In the genomic region with DNA sequence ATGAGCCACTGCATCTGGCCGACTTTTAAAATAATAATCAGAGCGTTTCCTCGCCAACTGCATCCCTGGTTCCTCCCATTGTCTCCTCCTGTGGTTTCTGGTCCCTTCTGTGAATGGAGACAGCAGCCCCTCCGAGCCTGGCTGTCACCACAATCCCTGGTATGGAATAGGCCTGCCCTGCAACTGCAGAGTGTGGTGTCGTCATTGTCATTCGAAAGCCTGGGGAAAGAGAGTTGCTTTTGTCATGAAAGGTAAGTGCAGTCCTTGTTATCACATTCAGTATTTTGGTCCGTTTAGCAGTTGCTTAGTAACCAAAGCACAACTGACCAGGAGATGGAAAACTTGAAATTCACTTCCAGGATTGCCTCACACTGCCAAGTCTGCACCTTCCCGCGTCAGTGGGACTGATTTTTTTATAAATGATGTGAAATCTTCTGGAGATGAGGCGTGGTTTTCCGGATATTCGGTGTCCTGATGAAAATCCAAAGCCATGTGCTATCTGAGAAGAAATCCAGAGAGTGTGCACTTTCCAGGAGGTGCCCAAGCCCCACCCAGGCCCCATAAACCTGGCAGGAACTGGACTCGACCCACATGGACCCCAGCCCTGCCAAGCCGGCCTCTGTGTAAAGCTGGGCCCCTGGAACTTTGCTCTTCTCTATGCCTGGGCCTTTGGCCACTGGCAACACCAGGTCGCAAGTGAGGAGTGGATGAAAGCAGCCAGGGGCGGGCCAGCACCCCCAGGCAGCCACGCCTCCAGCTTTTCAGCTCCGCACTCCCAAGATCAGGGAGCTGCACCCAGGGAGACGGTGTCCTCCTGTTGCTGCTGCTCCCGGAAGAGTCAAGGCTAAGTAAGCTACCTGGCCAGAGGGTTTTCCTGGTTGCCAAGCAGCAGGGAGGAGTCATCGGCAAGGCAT, we compare ENCODE assay signal across 8 cellular contexts.
DNase-seq lines count a peak whose midpoint lies in the region; ATAC-seq, FAIRE-seq and TF ChIP-seq lines count a peak whose summit lies in the region.

No MANE protein-coding gene starts in this region.

- TF ChIP-seq EP300 in A549 (IDR thresholded peaks at IDR 0.05): peak in 1 of 2 experiments; percentile 63; a peak in 3 of 5 replicates
- no peak for TF ChIP-seq EP300 in ovary (IDR thresholded peaks at IDR 0.05)

- ATAC-seq in A549: peak; percentile 84
- peak in 3 of 4 donors; percentile 14 to 41 (median 29) for ATAC-seq in right lobe of liver
- ATAC-seq in GM19023 (IDR thresholded peaks at IDR 0.05; ENCODE audit: unreplicated experiment): no peak

- intact Hi-C loops in right lobe of liver (cut with DNase I) (no loop called here), ovary (cut with DNase I) (no loop called here)

- H3K27ac ChIP-seq in A549 (peak overlapping the region; percentile 80 to 95), right lobe of liver (peak overlapping the region in 1 of 3 donors; percentile 27), ovary (no peak overlapping the region)

- no peaks in the 10 kb centered on the region for H3K27me3 ChIP-seq in right lobe of liver
- H3K27me3 ChIP-seq in ovary: no peaks in the 10 kb centered on the region

- H3K4me1 ChIP-seq in A549 (peaks cover 63% of the 10 kb centered on the region), right lobe of liver (peaks cover 0 to 21% (median 7%) of the 10 kb centered on the region in 4 donors), ovary (ENCODE audit: insufficient read depth) (peaks cover 7% of the 10 kb centered on the region)

- FAIRE-seq in A549 (lab: Jason Lieb, UNC): no peak

- no peaks in the 10 kb centered on the region for H3K36me3 ChIP-seq in right lobe of liver
- H3K36me3 ChIP-seq in ovary: no peaks in the 10 kb centered on the region

- TF ChIP-seq POLR2A in A549 (IDR thresholded peaks at IDR 0.05; ENCODE audit: low read length): no peak
- no peak for TF ChIP-seq POLR2A in right lobe of liver (IDR thresholded peaks at IDR 0.05)
- no peak for TF ChIP-seq POLR2A in ovary (IDR thresholded peaks at IDR 0.05)

- 24% methylated on average over 18 of the region's 21 CpGs for WGBS in A549 (ENCODE audit: missing lambda C conversion rate)
- 73% methylated on average over 9 of the region's 21 CpGs for WGBS in right lobe of liver (ENCODE audit: insufficient coverage, low coverage, low lambda C conversion rate, missing lambda C conversion rate)
- 73 to 79% (median 75%) methylated on average over 21 of the region's 21 CpGs for WGBS in ovary, 3 donors

- peak overlapping the region; percentile 65 for H3K4me2 ChIP-seq in A549

- H3K4me3 ChIP-seq in A549 (no peak overlapping the region), epithelial cell of esophagus (ENCODE audit: low read length) (no peak overlapping the region), right lobe of liver (no peak overlapping the region), ovary (no peak overlapping the region)

- CTCF ChIA-PET in A549 (lab: Yijun Ruan, JAX): interaction anchor here (1.4 kb wide), 1 partner anchor 15 kb away, joined by 6 read pairs; no protein-coding TSS in a partner anchor

- TF ChIP-seq RAD21 in A549 (conservative IDR thresholded peaks at IDR 0.05 in 1 of 2, IDR thresholded peaks at IDR 0.05 in 1 of 2): 0 out of 5 replicates have a peak, but pooled peaks of 1 of the 2 experiments have one; percentile 20

- H3K9me3 ChIP-seq in A549 (no peaks in the 10 kb centered on the region), right lobe of liver (no peaks in the 10 kb centered on the region), ovary (no peaks in the 10 kb centered on the region)

- peak; percentile 94 to 95 for DNase-seq in A549 (ENCODE audit: low read depth in 1 of 2, low spot score in 1 of 2)
- DNase-seq in HuH-7.5 (ENCODE audit: low spot score): peak; percentile 42
- DNase-seq in epithelial cell of esophagus (ENCODE audit: low read depth): peak; percentile 96
- DNase-seq in right lobe of liver: no peak
- no peak for DNase-seq in NCI-H446 treated with DMSO at 0.1 percent for 48 hours (lab: John Stamatoyannopoulos, UW)
- no peak for DNase-seq in GF-D8 (lab: John Stamatoyannopoulos, UW)
- DNase-seq in ovary: no peak

- POLR2A ChIA-PET in A549 (lab: Yijun Ruan, JAX): interaction anchor here (0.6 to 1.1 kb wide), 3 partner anchors 13 to 28 kb away, joined by 3 to 6 read pairs (median 5); no protein-coding TSS in a partner anchor

- TF ChIP-seq CTCF in A549 (IDR thresholded peaks at IDR 0.05) (no peak), epithelial cell of esophagus (IDR thresholded peaks at IDR 0.05; ENCODE audit: insufficient read depth, low read depth, low read length, missing control alignments) (no peak), right lobe of liver (IDR thresholded peaks at IDR 0.05) (no peak), ovary (IDR thresholded peaks at IDR 0.05) (no peak)

TF ChIP-seq in A549, 52 proteins besides CTCF, POLR2A, EP300 and RAD21:
- TF ChIP-seq TFCP2L1 (CRISPR knock-in tag; IDR thresholded peaks at IDR 0.05) (0 out of 2 replicates have a peak, but pooled peaks have one; percentile 66), JUN (IDR thresholded peaks at IDR 0.05) (peak in 1 of 2 experiments; percentile 54; a peak in 2 of 5 replicates), RNF2 (IDR thresholded peaks at IDR 0.05; ENCODE audit: borderline replicate concordance, low read depth) (no peak), MYC (IDR thresholded peaks at IDR 0.05; ENCODE audit: borderline replicate concordance, low read length) (peak; percentile 81; the same call in 1 of the 2 replicates), TP53 (CRISPR knock-in tag; IDR thresholded peaks at IDR 0.05) (0 out of 2 replicates have a peak, but pooled peaks have one; percentile 18), CEBPB (IDR thresholded peaks at IDR 0.05) (peak; percentile 79 to 82), MAFK (IDR thresholded peaks at IDR 0.05; ENCODE audit: partially characterized antibody) (peak; percentile 43), FOSL2 (IDR thresholded peaks at IDR 0.05) (no peak), FOSL2 (CRISPR knock-in tag; IDR thresholded peaks at IDR 0.05) (peak; percentile 73), CHD2 (IDR thresholded peaks at IDR 0.05; ENCODE audit: low read length, partially characterized antibody) (no peak), RCOR1 (IDR thresholded peaks at IDR 0.05; ENCODE audit: low read depth, low read length) (no peak)
- TF ChIP-seq, protein P1, sequence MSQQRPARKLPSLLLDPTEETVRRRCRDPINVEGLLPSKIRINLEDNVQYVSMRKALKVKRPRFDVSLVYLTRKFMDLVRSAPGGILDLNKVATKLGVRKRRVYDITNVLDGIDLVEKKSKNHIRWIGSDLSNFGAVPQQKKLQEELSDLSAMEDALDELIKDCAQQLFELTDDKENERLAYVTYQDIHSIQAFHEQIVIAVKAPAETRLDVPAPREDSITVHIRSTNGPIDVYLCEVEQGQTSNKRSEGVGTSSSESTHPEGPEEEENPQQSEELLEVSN (IDR thresholded peaks at IDR 0.05; ENCODE audit: borderline replicate concordance, low read depth): peak; percentile 39; the same call in 1 of the 2 replicates
TF ChIP-seq in A549: peak in this region for 8.

Comparison
In these comparisons a context has a peak if more than half of its experiments do, and no peak if none do; other contexts are left out.
1. DNase-seq: peak in A549 (2 of 2), HuH-7.5 (single experiment) and epithelial cell of esophagus (single experiment); none in right lobe of liver (0 of 3), NCI-H446 treated with DMSO at 0.1 percent for 48 hours (single experiment), GF-D8 (single experiment) and ovary (0 of 5).
2. H3K27ac ChIP-seq: peak in A549 (2 of 2); none in ovary (0 of 2).